Comparison of ENCODE assay signal across 21 cellular contexts in genomic region chr3:21226086-21226485, GRCh38.
A peak's percentile ranks its signal among the peaks of the same experiment; 100 is the strongest.
DNase-seq lines count a peak whose midpoint lies in the region; ATAC-seq and TF ChIP-seq lines count a peak whose summit lies in the region.
"Had no signal": no experiment of that assay in that cellular context is flagged by ENCODE, and none has a peak within 500 bp of the region (broad histone marks: within the 10 kb centered on the region; RNA-seq: fewer than 3 reads in every experiment).

No MANE protein-coding gene starts in this region.

- H3K27me3 ChIP-seq in right atrium auricular region (no peaks in the 10 kb centered on the region), heart left ventricle (no peaks in the 10 kb centered on the region), mesendoderm (ENCODE audit: insufficient read depth, low read length, poor library complexity) (no peaks in the 10 kb centered on the region), gastrocnemius medialis (no peaks in the 10 kb centered on the region)
- H3K27me3 ChIP-seq: MG63 had no signal

- peak; percentile 90 for ATAC-seq in Right ventricle myocardium inferior
- peak; percentile 47 to 88 (median 74) for ATAC-seq in heart left ventricle
- ATAC-seq in gastrocnemius medialis: no peak
- no peak for ATAC-seq in HG02678 (IDR thresholded peaks at IDR 0.05; ENCODE audit: unreplicated experiment)
- ATAC-seq in GM18511 (IDR thresholded peaks at IDR 0.05; ENCODE audit: unreplicated experiment): no peak

- no peak overlapping the region for H3K18ac ChIP-seq in mesendoderm (ENCODE audit: low read length)

- TF ChIP-seq CTCF in right atrium auricular region (IDR thresholded peaks at IDR 0.05) (no peak), heart left ventricle (IDR thresholded peaks at IDR 0.05) (no peak), gastrocnemius medialis (IDR thresholded peaks at IDR 0.05 in 4 of 5, conservative IDR thresholded peaks at IDR 0.05 in 1 of 5) (no peak)

- H3K4me2 ChIP-seq in mesendoderm (ENCODE audit: low read length): no peak overlapping the region

- no peaks in the 10 kb centered on the region for H3K79me2 ChIP-seq in mesendoderm (ENCODE audit: control insufficient read depth, insufficient read depth, low read length)

- in situ Hi-C loops in gastrocnemius medialis (cut with MboI; ENCODE audit: low sequenced_read_pairs in 4 of 4): no loop called here

- no peak overlapping the region for H3K23ac ChIP-seq in mesendoderm (ENCODE audit: low read length)

- H2BK15ac ChIP-seq in mesendoderm (replicated peaks; ENCODE audit: low read depth): no peak overlapping the region

- H3K4me3 ChIP-seq in right atrium auricular region (no peak overlapping the region), heart left ventricle (no peak overlapping the region), mesendoderm (ENCODE audit: low read length) (no peak overlapping the region), gastrocnemius medialis (no peak overlapping the region)
- H3K4me3 ChIP-seq: MG63 had no signal

- DNase-seq in Right ventricle myocardium inferior (ENCODE audit: missing footprints) (peak; percentile 64), right atrium auricular region (ENCODE audit: low spot score) (no peak), heart left ventricle (peak; percentile 15 to 78 (median 45)), mesendoderm (no peak), MV-4-11 (lab: John Stamatoyannopoulos, UW) (no peak), gastrocnemius medialis (no peak)
- DNase-seq: AML-193, H7, HFFc6, Kasumi-1, MG63, NCI-H1048, NCI-H1417 treated with DMSO at 0.1 percent for 48 hours, NCI-H2029, NCI-H226, NCI-H524 treated with DMSO at 0.1 percent for 48 hours, NCI-H82, OCI-M1 had no signal

- no peak overlapping the region for H4K8ac ChIP-seq in mesendoderm (ENCODE audit: low read depth, low read length)

- no peaks in the 10 kb centered on the region for H3K9me3 ChIP-seq in right atrium auricular region
- peaks cover 0 to 5% (median 0%) of the 10 kb centered on the region in 12 donors for H3K9me3 ChIP-seq in heart left ventricle
- H3K9me3 ChIP-seq in gastrocnemius medialis: no peaks in the 10 kb centered on the region
- H3K9me3 ChIP-seq: MG63 had no signal

- no peak overlapping the region for H2BK5ac ChIP-seq in mesendoderm (ENCODE audit: low read length)

- peak overlapping the region; percentile 11 for H2AK5ac ChIP-seq in mesendoderm (ENCODE audit: low read length)

- H3K56ac ChIP-seq in mesendoderm (ENCODE audit: low read length): peak overlapping the region; percentile 35

- no peak overlapping the region for H4K5ac ChIP-seq in mesendoderm (ENCODE audit: low read length)

- no peaks in the 10 kb centered on the region for H3K36me3 ChIP-seq in right atrium auricular region
- no peaks in the 10 kb centered on the region for H3K36me3 ChIP-seq in heart left ventricle
- no peaks in the 10 kb centered on the region for H3K36me3 ChIP-seq in mesendoderm (ENCODE audit: control insufficient read depth, insufficient read depth, low read length)
- H3K36me3 ChIP-seq in gastrocnemius medialis: no peaks in the 10 kb centered on the region
- H3K36me3 ChIP-seq: MG63 had no signal

- H3K4me1 ChIP-seq in right atrium auricular region: no peaks in the 10 kb centered on the region
- peaks cover 0 to 12% (median 0%) of the 10 kb centered on the region in 12 donors for H3K4me1 ChIP-seq in heart left ventricle
- H3K4me1 ChIP-seq in mesendoderm (ENCODE audit: control insufficient read depth, low read depth, low read length): peaks cover 10% of the 10 kb centered on the region
- H3K4me1 ChIP-seq in gastrocnemius medialis: no peaks in the 10 kb centered on the region

- WGBS in heart left ventricle, 4 donors: 67 to 82% (median 74%) methylated on average over 13 of the region's 13 CpGs
- WGBS in mesendoderm (ENCODE audit: extremely low coverage, insufficient coverage, low lambda C conversion rate): no CpG with 5 or more reads among the region's 13 CpGs

- no peaks in the 10 kb centered on the region for H3K79me1 ChIP-seq in mesendoderm (ENCODE audit: low read length)

- H3K9ac ChIP-seq in mesendoderm (ENCODE audit: low read length): no peak overlapping the region

- no peak overlapping the region for H2BK120ac ChIP-seq in mesendoderm (ENCODE audit: low read depth, low read length)

- no peak for TF ChIP-seq POLR2A in heart left ventricle (IDR thresholded peaks at IDR 0.05)
- no peak for TF ChIP-seq POLR2A in gastrocnemius medialis (IDR thresholded peaks at IDR 0.05)

- no peak overlapping the region for H3K4ac ChIP-seq in mesendoderm (ENCODE audit: low read depth, low read length)

- H3K27ac ChIP-seq in right atrium auricular region (no peak overlapping the region), heart left ventricle (no peak overlapping the region), mesendoderm (ENCODE audit: low read depth, low read length) (no peak overlapping the region), gastrocnemius medialis (no peak overlapping the region)
- H3K27ac ChIP-seq: C4-2B had no signal

- intact Hi-C loops in Right ventricle myocardium inferior (cut with DNase I): no loop called here
- intact Hi-C loops in heart left ventricle (cut with DNase I): no loop called here
- intact Hi-C loops in gastrocnemius medialis (cut with DNase I; ENCODE audit: low total_unique reads): no loop called here

Comparison
In these comparisons a context has a peak if more than half of its experiments do, and no peak if none do; other contexts are left out.
1. DNase-seq: peak in Right ventricle myocardium inferior (single experiment) and heart left ventricle (5 of 5); none in right atrium auricular region (single experiment), mesendoderm (single experiment), MV-4-11 (single experiment) and gastrocnemius medialis (0 of 2).
2. ATAC-seq: peak in Right ventricle myocardium inferior (single experiment) and heart left ventricle (4 of 4); none in gastrocnemius medialis (0 of 2), HG02678 (single experiment) and GM18511 (single experiment).